ENCODE assay signal across 7 cellular contexts in genomic region chr1:149820387-149820786, GRCh38. TPM values are rescaled to one million over a fixed set of nuclear protein-coding genes. Genes with fewer than 3 reads are reported as not detected.
"Had no signal": no experiment of that assay in that cellular context is flagged by ENCODE, and none has a peak within 500 bp of the region (broad histone marks: within the 10 kb centered on the region; RNA-seq: fewer than 3 reads in every experiment).

No MANE protein-coding gene starts in this region.

RNA-seq across cellular contexts. Expression of gene FCGR1A, which starts 37.9 kb away (rescaled TPM):
- total RNA-seq: GM23248, GM23338, H1, H4, H7, H9, HFFc6 had no signal
- polyA plus RNA-seq: GM23248, GM23338, H1 had no signal
